7 cellular contexts compared by ENCODE assay signal in genomic region chr15:74787251-74788041, GRCh38. TPM values are rescaled to one million over a fixed set of nuclear protein-coding genes. Genes with fewer than 3 reads are reported as not detected.
DNase-seq lines count a peak whose midpoint lies in the region; ATAC-seq and TF ChIP-seq lines count a peak whose summit lies in the region.

No MANE protein-coding gene starts in this region.

- CTCF ChIA-PET in naive thymus-derived CD4-positive, alpha-beta T cell (lab: Charles Lee) = interaction anchor here (0.7 to 26.1 kb wide), 11 partner anchors 9 to 838 kb away, joined by 3 to 1110 read pairs (median 3); partner anchors contain the start of genes CSK, SNUPN and ULK3

- POLR2A ChIA-PET in naive thymus-derived CD4-positive, alpha-beta T cell (lab: Charles Lee) = interaction anchor here (0.5 to 28.9 kb wide), 10 partner anchors 8 to 838 kb away, joined by 3 to 1077 read pairs (median 4); partner anchors contain the start of genes CLK3, CSK, FAM219B and SNUPN

- H3K4me3 Mint-ChIP-seq in naive thymus-derived CD4-positive, alpha-beta T cell = peak overlapping the region; percentile 87 to 97 (median 93)

- no peak overlapping the region for H3K4me3 ChIP-seq in epithelial cell of esophagus (ENCODE audit: low read length)
- peak overlapping the region; percentile 85 for H3K4me3 ChIP-seq in naive thymus-derived CD4-positive, alpha-beta T cell (ENCODE audit: low read length)

- H3K4me1 ChIP-seq in naive thymus-derived CD4-positive, alpha-beta T cell (ENCODE audit: control insufficient read depth in 2 of 2, insufficient read depth in 2 of 2, low read length in 2 of 2) = peaks cover 66 to 72% of the 10 kb centered on the region in 2 donors

- peaks cover 0 to 75% (median 7%) of the 10 kb centered on the region in 5 donors for H3K36me3 Mint-ChIP-seq in naive thymus-derived CD4-positive, alpha-beta T cell

- peak; percentile 97 for DNase-seq in NK-92 treated with Interleukin-12 subunit alpha and Interleukin-12 subunit beta, amount 100 ng/mL, for 24 hours (lab: John Stamatoyannopoulos, UW)
- DNase-seq in activated CD8-positive, alpha-beta memory T cell treated with anti-CD3 and anti-CD28 coated beads, Interleukin-2, amount 50 U/mL, for 4 hours = peak; percentile 84
- DNase-seq in epithelial cell of esophagus (ENCODE audit: low read depth) = peak; percentile 71
- peak; percentile 69 to 97 (median 96) for DNase-seq in naive thymus-derived CD4-positive, alpha-beta T cell
- peak; percentile 61 for DNase-seq in stromal cell of bone marrow (ENCODE audit: low read depth)

- H3K27me3 Mint-ChIP-seq in naive thymus-derived CD4-positive, alpha-beta T cell = no peaks in the 10 kb centered on the region

- intact Hi-C loops in naive thymus-derived CD4-positive, alpha-beta T cell (cut with micrococcal nuclease) = loop anchor here (1.0 to 10.0 kb wide), 16 partner anchors 7 to 857 kb away; partner anchors contain the start of genes C15orf39 (in 2 of the 2), MPI (in 2 of the 2), ARID3B (in 1 of the 2) and CLK3 (in 1 of the 2)

- peak overlapping the region; percentile 92 for H3K27ac ChIP-seq in naive thymus-derived CD4-positive, alpha-beta T cell (ENCODE audit: low read depth, low read length)

- peak; percentile 71 for TF ChIP-seq CTCF in epithelial cell of esophagus (IDR thresholded peaks at IDR 0.05; ENCODE audit: insufficient read depth, low read depth, low read length, missing control alignments)

- no peaks in the 10 kb centered on the region for H3K27me3 ChIP-seq in naive thymus-derived CD4-positive, alpha-beta T cell (ENCODE audit: control insufficient read depth in 2 of 2, insufficient read depth in 2 of 2, low read length in 2 of 2)

- ATAC-seq in GM18519 (IDR thresholded peaks at IDR 0.05; ENCODE audit: low FRiP score, unreplicated experiment) (peak; percentile 37), HG02884 (IDR thresholded peaks at IDR 0.05; ENCODE audit: unreplicated experiment) (peak; percentile 40)
- peak; percentile 85 for ATAC-seq in naive thymus-derived CD4-positive, alpha-beta T cell

- peaks cover 57 to 78% (median 75%) of the 10 kb centered on the region in 7 donors for H3K4me1 Mint-ChIP-seq in naive thymus-derived CD4-positive, alpha-beta T cell

- H3K27ac Mint-ChIP-seq in naive thymus-derived CD4-positive, alpha-beta T cell = peak overlapping the region; percentile 95 to 99 (median 98)

- H3K36me3 ChIP-seq in naive thymus-derived CD4-positive, alpha-beta T cell (ENCODE audit: control insufficient read depth in 2 of 3, insufficient read depth in 3 of 3, low read length in 3 of 3) = peaks cover 0 to 8% (median 0%) of the 10 kb centered on the region in 3 experiments

- H3K9me3 ChIP-seq in naive thymus-derived CD4-positive, alpha-beta T cell (ENCODE audit: control insufficient read depth in 2 of 3, low read length in 3 of 3) = no peaks in the 10 kb centered on the region

- peaks cover 0 to 2% (median 0%) of the 10 kb centered on the region in 11 donors for H3K9me3 Mint-ChIP-seq in naive thymus-derived CD4-positive, alpha-beta T cell

RNA-seq across cellular contexts. Expression of gene CSK, which starts 5.6 kb away (rescaled TPM):
- total RNA-seq in naive thymus-derived CD4-positive, alpha-beta T cell = 100 to 1,000 TPM; 163 to 421 (median 228) TPM
- 100 to 1,000 TPM in 1 of 2 donors, 10 to 100 TPM in 1; 67.7 to 144 TPM for polyA plus RNA-seq in naive thymus-derived CD4-positive, alpha-beta T cell

RNA-seq across cellular contexts. Expression of gene LMAN1L, which starts 25.2 kb away (rescaled TPM):
- total RNA-seq in naive thymus-derived CD4-positive, alpha-beta T cell = 1 to 10 TPM in 4 of 5 experiments, under 1 TPM in 1; 0.35 to 2.4 (median 1.3) TPM
- not detected for polyA plus RNA-seq in naive thymus-derived CD4-positive, alpha-beta T cell

RNA-seq across cellular contexts. Expression of gene CYP1A2, which starts 38.8 kb away (rescaled TPM):
- not detected for total RNA-seq in naive thymus-derived CD4-positive, alpha-beta T cell
- polyA plus RNA-seq in naive thymus-derived CD4-positive, alpha-beta T cell = not detected

RNA-seq across cellular contexts. Expression of gene CPLX3, which starts 39.0 kb away (rescaled TPM):
- under 1 TPM in 2 of 5 experiments, not detected in 3; 0.27 to 0.60 TPM for total RNA-seq in naive thymus-derived CD4-positive, alpha-beta T cell
- polyA plus RNA-seq in naive thymus-derived CD4-positive, alpha-beta T cell = not detected

RNA-seq across cellular contexts. Expression of gene ULK3, which starts 55.5 kb away (rescaled TPM):
- 100 to 1,000 TPM in 1 of 5 experiments, 10 to 100 TPM in 4; 53.2 to 106 (median 59.2) TPM for total RNA-seq in naive thymus-derived CD4-positive, alpha-beta T cell
- 10 to 100 TPM; 15.4 to 32.8 TPM for polyA plus RNA-seq in naive thymus-derived CD4-positive, alpha-beta T cell
